33 cellular contexts compared by ENCODE assay signal in genomic region chrX:152306331-152306730, GRCh38.
"Had no signal": no experiment of that assay in that cellular context is flagged by ENCODE, and none has a peak within 500 bp of the region (broad histone marks: within the 10 kb centered on the region; RNA-seq: fewer than 3 reads in every experiment).

No MANE protein-coding gene starts in this region.

- ATAC-seq: activated CD4-positive, alpha-beta T cell treated with anti-CD3 and anti-CD28 coated beads for 36 hours; activated CD4-positive, CD25-positive, alpha-beta regulatory T cell treated with anti-CD3 and anti-CD28 coated beads, Interleukin-2, amount 50 U/mL, for 24 hours; activated naive CD8-positive, alpha-beta T cell treated with anti-CD3 and anti-CD28 coated beads, Interleukin-2, amount 50 U/mL, for 24 hours; PC-3; WTC11 had no signal

- H3K4me1 Mint-ChIP-seq: activated CD4-positive, alpha-beta T cell treated with anti-CD3 and anti-CD28 coated beads for 36 hours; activated naive CD4-positive, alpha-beta T cell treated with anti-CD3 and anti-CD28 coated beads, Interleukin-2, amount 10 ng/mL, durations not matched to agents 7 days and 5 days; activated naive CD8-positive, alpha-beta T cell treated with anti-CD3 and anti-CD28 coated beads, Interleukin-2, amount 50 U/mL, for 24 hours; brain had no signal

- H3K4me3 ChIP-seq: Peyer's patch had no signal

- H3K27me3 ChIP-seq: Peyer's patch had no signal

- DNase-seq: activated CD4-positive, alpha-beta memory T cell treated with anti-CD3 and anti-CD28 coated beads for 36 hours; activated CD4-positive, alpha-beta T cell treated with anti-CD3 and anti-CD28 coated beads for 36 hours; activated CD4-positive, alpha-beta T cell treated with anti-CD3 and anti-CD28 coated beads, Interleukin-2, amount 50 U/mL, for 1 hour; activated CD8-positive, alpha-beta memory T cell treated with anti-CD3 and anti-CD28 coated beads, Interleukin-2, amount 50 U/mL, for 48 hours; activated effector memory CD4-positive, alpha-beta T cell treated with Interleukin-2 at 50 U/mL for 16 hours; activated naive CD4-positive, alpha-beta T cell treated with anti-CD3 and anti-CD28 coated beads, Interleukin-2, amount 10 ng/mL, durations not matched to agents 7 days and 5 days; activated naive CD8-positive, alpha-beta T cell treated with anti-CD3 and anti-CD28 coated beads, Interleukin-2, amount 50 U/mL, for 24 hours; activated T-cell treated with anti-CD3 and anti-CD28 coated beads, Interleukin-2, amount 50 U/mL, for 48 hours; anterior cingulate cortex; caudate nucleus; cerebellar nuclear complex; cortex of kidney; Karpas-422; KBM-7; NCI-H1048; NCI-H1105 treated with DMSO at 0.1 percent for 48 hours; NCI-H1436; NCI-H1694; NCI-H1930; NCI-H2081 treated with DMSO at 0.1 percent for 48 hours; NCI-H345; NCI-H524 treated with DMSO at 0.1 percent for 48 hours; NK-92 treated with Interleukin-12 subunit alpha and Interleukin-12 subunit beta, amount 100 ng/mL, for 24 hours; PC-3; Peyer's patch; RPMI8226; SHP77 treated with DMSO at 0.1 percent for 48 hours had no signal

- H3K4me1 ChIP-seq: Peyer's patch had no signal

- H3K36me3 Mint-ChIP-seq: activated CD4-positive, alpha-beta memory T cell treated with anti-CD3 and anti-CD28 coated beads for 36 hours; activated naive CD4-positive, alpha-beta T cell treated with anti-CD3 and anti-CD28 coated beads, Interleukin-2, amount 10 ng/mL, durations not matched to agents 7 days and 5 days; activated naive CD8-positive, alpha-beta T cell; brain; WTC11 had no signal

- H3K27ac ChIP-seq: Peyer's patch had no signal

- H3K36me3 ChIP-seq: Peyer's patch had no signal

- H3K27me3 Mint-ChIP-seq: activated CD4-positive, alpha-beta memory T cell treated with anti-CD3 and anti-CD28 coated beads for 36 hours; activated CD4-positive, alpha-beta T cell treated with anti-CD3 and anti-CD28 coated beads for 36 hours; activated naive CD4-positive, alpha-beta T cell treated with anti-CD3 and anti-CD28 coated beads, Interleukin-2, amount 10 ng/mL, durations not matched to agents 7 days and 5 days; activated naive CD8-positive, alpha-beta T cell; activated naive CD8-positive, alpha-beta T cell treated with anti-CD3 and anti-CD28 coated beads, Interleukin-2, amount 50 U/mL, for 24 hours; brain had no signal

- H3K9me3 ChIP-seq: Peyer's patch had no signal

- H3K9me3 Mint-ChIP-seq: activated naive CD4-positive, alpha-beta T cell treated with anti-CD3 and anti-CD28 coated beads, Interleukin-2, amount 10 ng/mL, durations not matched to agents 7 days and 5 days; activated naive CD8-positive, alpha-beta T cell treated with anti-CD3 and anti-CD28 coated beads, Interleukin-2, amount 50 U/mL, for 24 hours; T-helper 2 cell treated with Interferon-gamma antibody and Interleukin-4, amounts not matched to agents 5 μg/mL and 100 μg/mL, for 36 hours; WTC11 had no signal

- H3K4me3 Mint-ChIP-seq: activated CD4-positive, alpha-beta memory T cell treated with anti-CD3 and anti-CD28 coated beads for 36 hours; activated CD4-positive, alpha-beta T cell treated with anti-CD3 and anti-CD28 coated beads for 36 hours; activated naive CD4-positive, alpha-beta T cell treated with anti-CD3 and anti-CD28 coated beads, Interleukin-2, amount 10 ng/mL, durations not matched to agents 7 days and 5 days; activated naive CD8-positive, alpha-beta T cell; activated naive CD8-positive, alpha-beta T cell treated with anti-CD3 and anti-CD28 coated beads, Interleukin-2, amount 50 U/mL, for 24 hours; brain; T-helper 1 cell treated with Interleukin-12 subunit alpha and Interleukin-12 subunit beta and Interleukin-4 antibody, amounts not matched to agents 30 μg/mL and 1 μg/mL, for 36 hours; T-helper 2 cell treated with Interferon-gamma antibody and Interleukin-4, amounts not matched to agents 5 μg/mL and 100 μg/mL, for 36 hours; WTC11 had no signal

- H3K27ac Mint-ChIP-seq: activated CD4-positive, alpha-beta memory T cell treated with anti-CD3 and anti-CD28 coated beads for 36 hours; activated CD4-positive, alpha-beta T cell treated with anti-CD3 and anti-CD28 coated beads for 36 hours; activated naive CD4-positive, alpha-beta T cell treated with anti-CD3 and anti-CD28 coated beads, Interleukin-2, amount 10 ng/mL, durations not matched to agents 7 days and 5 days; activated naive CD8-positive, alpha-beta T cell; activated naive CD8-positive, alpha-beta T cell treated with anti-CD3 and anti-CD28 coated beads, Interleukin-2, amount 50 U/mL, for 24 hours; brain; T-helper 1 cell treated with Interleukin-12 subunit alpha and Interleukin-12 subunit beta and Interleukin-4 antibody, amounts not matched to agents 30 μg/mL and 1 μg/mL, for 36 hours; T-helper 2 cell treated with Interferon-gamma antibody and Interleukin-4, amounts not matched to agents 5 μg/mL and 100 μg/mL, for 36 hours; WTC11 had no signal
